ENCODE assay signal across 7 cellular contexts in genomic region chr5:90528704-90529233, GRCh38. TPM values are rescaled to one million over a fixed set of nuclear protein-coding genes. Genes with fewer than 3 reads are reported as not detected.
DNase-seq lines count a peak whose midpoint lies in the region; ATAC-seq and TF ChIP-seq lines count a peak whose summit lies in the region.

No MANE protein-coding gene starts in this region.

- H3K36me3 ChIP-seq in HAP-1 (replicated peaks) = peaks cover 5% of the 10 kb centered on the region
- peaks cover 4% of the 10 kb centered on the region for H3K36me3 ChIP-seq in Panc1 (ENCODE audit: control insufficient read depth, insufficient read depth, low read length)
- no peaks in the 10 kb centered on the region for H3K36me3 ChIP-seq in testis (ENCODE audit: low read depth, missing control alignments)

- H3K27me3 ChIP-seq in HAP-1 (ENCODE audit: low read depth) (no peaks in the 10 kb centered on the region), Panc1 (ENCODE audit: control insufficient read depth, insufficient read depth, low read length) (peaks cover 16% of the 10 kb centered on the region), testis (no peaks in the 10 kb centered on the region)

- no peak for ATAC-seq in Panc1

- CTCF ChIA-PET in GM10248 (lab: Yijun Ruan, JAX) = interaction anchor here (1.3 to 2.4 kb wide), 4 partner anchors 76 to 102 kb away, joined by 4 to 21 read pairs (median 7); no protein-coding TSS in a partner anchor
- CTCF ChIA-PET in Panc1 (lab: Charles Lee) = no interaction called here

- TF ChIP-seq POLR2A in lower leg skin (IDR thresholded peaks at IDR 0.05) (no peak), testis (IDR thresholded peaks at IDR 0.05) (no peak)

- H3K4me3 ChIP-seq in HAP-1 (peak overlapping the region; percentile 85), Panc1 (ENCODE audit: low read depth in 2 of 2, low read length in 2 of 2) (peak overlapping the region; percentile 98 to 99), lower leg skin (ENCODE audit: low read depth, poor library complexity, severe bottlenecking) (peak overlapping the region; percentile 97), testis (peak overlapping the region; percentile 87 to 91)

- BruUV-seq in Panc1 (replicated peaks; lab: Mats Ljungman, UMichigan) = no TSS peak

- H3K4me1 ChIP-seq in HAP-1 (peaks cover 24% of the 10 kb centered on the region), Panc1 (ENCODE audit: control insufficient read depth, insufficient read depth, low read length) (peaks cover 14% of the 10 kb centered on the region), testis (peaks cover 17% of the 10 kb centered on the region)

- in situ Hi-C loops in HAP-1 (cut with MboI; ENCODE audit: low sequenced_read_pairs) = no loop called here
- in situ Hi-C loops in Panc1 (cut with HindIII; ENCODE audit: low pct_unique_long_range_greater_than_20kb, low sequenced_read_pairs) = no loop called here

- TF ChIP-seq CTCF in GM10248 (IDR thresholded peaks at IDR 0.05; ENCODE audit: control extremely low read depth, extremely low read depth, low read depth, missing control alignments) = no peak
- no peak for TF ChIP-seq CTCF in Panc1 (IDR thresholded peaks at IDR 0.05)
- no peak for TF ChIP-seq CTCF in lower leg skin (IDR thresholded peaks at IDR 0.05)
- no peak for TF ChIP-seq CTCF in testis (IDR thresholded peaks at IDR 0.05)

- H3K27ac ChIP-seq in Panc1 (ENCODE audit: low read length) = peak overlapping the region; percentile 92
- H3K27ac ChIP-seq in caudate nucleus (ENCODE audit: low read depth, low read length) = peak overlapping the region; percentile 92
- H3K27ac ChIP-seq in testis = peak overlapping the region; percentile 93 to 96

- no peaks in the 10 kb centered on the region for H3K9me3 ChIP-seq in HAP-1
- no peaks in the 10 kb centered on the region for H3K9me3 ChIP-seq in Panc1 (ENCODE audit: control insufficient read depth, insufficient read depth, low read depth, low read length)
- H3K9me3 ChIP-seq in testis = no peaks in the 10 kb centered on the region

- WGBS in lower leg skin, 2 donors = 1 to 2% methylated on average over 17 of the region's 17 CpGs
- 1% methylated on average over 17 of the region's 17 CpGs for WGBS in testis, 2 donors

- intact Hi-C loops in Panc1 (cut with micrococcal nuclease; ENCODE audit: unreplicated experiment) (no loop called here), lower leg skin (cut with DNase I; ENCODE audit: low total_unique reads) (no loop called here), testis (cut with DNase I; ENCODE audit: low total_unique reads) (no loop called here)

- POLR2A ChIA-PET in GM10248 (lab: Yijun Ruan, JAX) = interaction anchor here (0.7 to 1.0 kb wide), 2 partner anchors 119 to 854 kb away, joined by 3 read pairs; partner anchors contain the start of genes ARRDC3 and CETN3
- POLR2A ChIA-PET in Panc1 (lab: Charles Lee) = no interaction called here

- DNase-seq in GM10248 (ENCODE audit: extremely low spot score) (peak; percentile 15), HAP-1 (ENCODE audit: low spot score in 2 of 2) (peak in 1 of 2 experiments; percentile 24), Panc1 (ENCODE audit: low read depth, low spot score) (no peak), caudate nucleus (lab: John Stamatoyannopoulos, UW) (peak in 20 of 61 donors; percentile 20 to 73 (median 44)), lower leg skin (ENCODE audit: low spot score in 2 of 2) (no peak), testis (no peak), globus pallidus (ENCODE audit: low spot score) (no peak)

RNA-seq across cellular contexts. Expression of gene LYSMD3, which starts 0.6 kb away (rescaled TPM):
- total RNA-seq in Panc1 (2021; ENCODE audit: unreplicated experiment) (16.0 TPM), lower leg skin (10 to 100 TPM in 1 of 4 donors, 1 to 10 TPM in 3; 5.4 to 10.1 (median 7.4) TPM), testis (10 to 100 TPM in 1 of 2 donors, 1 to 10 TPM in 1; 9.4 to 11.0 TPM)
- polyA plus RNA-seq in Panc1 (2012; ENCODE audit: insufficient read length) = 10.9 TPM
- 10.4 TPM for polyA plus RNA-seq in testis (ENCODE audit: insufficient read depth, low read depth, low replicate concordance)

RNA-seq across cellular contexts. Expression of gene ADGRV1, which starts 29.8 kb away (rescaled TPM):
- 0.49 TPM for total RNA-seq in Panc1 (2021; ENCODE audit: unreplicated experiment)
- polyA plus RNA-seq in Panc1 (2012; ENCODE audit: insufficient read length) = 0.45 TPM
- 1 to 10 TPM; 1.2 to 4.0 (median 2.7) TPM for total RNA-seq in lower leg skin
- total RNA-seq in testis = 10 to 100 TPM; 12.6 to 18.0 TPM
- 10.8 TPM for polyA plus RNA-seq in testis (ENCODE audit: insufficient read depth, low read depth, low replicate concordance)

RNA-seq across cellular contexts. Expression of gene POLR3G, which starts 54.1 kb away (rescaled TPM):
- total RNA-seq in Panc1 (2021; ENCODE audit: unreplicated experiment) (23.4 TPM), lower leg skin (1 to 10 TPM in 3 of 4 donors, under 1 TPM in 1; 0.96 to 5.6 (median 1.7) TPM), testis (10 to 100 TPM in 1 of 2 donors, 1 to 10 TPM in 1; 9.4 to 13.4 TPM)
- polyA plus RNA-seq in Panc1 (2012; ENCODE audit: insufficient read length) = 13.6 TPM
- 5.2 TPM for polyA plus RNA-seq in testis (ENCODE audit: insufficient read depth, low read depth, low replicate concordance)

RNA-seq across cellular contexts. Expression of gene MBLAC2, which starts 54.2 kb away (rescaled TPM):
- 5.9 TPM for total RNA-seq in Panc1 (2021; ENCODE audit: unreplicated experiment)
- polyA plus RNA-seq in Panc1 (2012; ENCODE audit: insufficient read length) = 3.9 TPM
- 1 to 10 TPM; 6.1 to 6.9 (median 6.3) TPM for total RNA-seq in lower leg skin
- total RNA-seq in testis = 10 to 100 TPM in 1 of 2 donors, 1 to 10 TPM in 1; 10.0 to 10.2 TPM
- polyA plus RNA-seq in testis (ENCODE audit: insufficient read depth, low read depth, low replicate concordance) = 4.9 TPM
